14 cellular contexts compared by ENCODE assay signal in the genomic region with DNA sequence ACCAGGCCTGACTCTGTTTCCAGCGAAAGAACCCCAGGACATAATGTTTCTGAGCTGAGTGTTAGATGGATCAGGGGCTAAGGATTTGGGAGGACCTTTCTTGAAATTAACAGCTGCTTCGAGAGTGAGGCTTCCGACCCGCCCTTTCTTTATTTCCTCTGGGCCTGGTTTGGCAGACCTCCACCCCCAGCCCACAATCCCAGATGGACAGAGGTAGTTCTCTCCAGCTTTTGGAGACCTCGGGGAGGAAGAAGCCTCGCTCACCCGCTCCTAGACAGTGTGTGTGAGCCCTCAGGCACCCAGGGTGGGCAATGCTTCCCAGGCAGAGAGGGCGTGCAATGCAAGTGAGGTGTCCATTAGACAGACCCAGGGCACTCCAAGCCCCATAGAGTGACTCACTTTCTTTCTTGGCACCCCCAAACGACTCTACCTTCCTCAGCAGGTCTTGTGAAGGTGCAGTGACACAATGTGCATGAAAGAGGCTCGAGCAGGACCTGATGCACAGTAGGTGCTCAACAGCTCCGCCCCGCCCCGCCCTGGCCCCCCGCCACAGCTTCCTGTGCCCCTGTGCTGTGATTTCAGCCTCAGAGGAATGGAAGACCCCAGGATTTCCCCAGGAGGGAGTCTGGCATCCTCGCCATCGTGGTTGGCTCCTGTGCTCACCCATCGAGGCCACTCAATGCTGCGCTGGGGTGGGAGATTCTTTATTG. TPM values are rescaled to one million over a fixed set of nuclear protein-coding genes. Genes with fewer than 3 reads are reported as not detected.
A peak's percentile ranks its signal among the peaks of the same experiment; 100 is the strongest.
DNase-seq lines count a peak whose midpoint lies in the region; ATAC-seq and TF ChIP-seq lines count a peak whose summit lies in the region.
"Had no signal": no experiment of that assay in that cellular context is flagged by ENCODE, and none has a peak within 500 bp of the region (broad histone marks: within the 10 kb centered on the region; RNA-seq: fewer than 3 reads in every experiment).

No MANE protein-coding gene starts in this region.

- no peaks in the 10 kb centered on the region for H3K79me1 ChIP-seq in mesendoderm (ENCODE audit: low read length)

- TF ChIP-seq CTCF in breast epithelium (IDR thresholded peaks at IDR 0.05) (no peak), MCF 10A (IDR thresholded peaks at IDR 0.05; ENCODE audit: unreplicated experiment) (no peak), vagina (IDR thresholded peaks at IDR 0.05) (no peak)

- no TSS peak for BruUV-seq in MCF 10A (replicated peaks; lab: Mats Ljungman, UMichigan)

- H3K4me3 Mint-ChIP-seq in MCF 10A (ENCODE audit: unreplicated experiment): no peak overlapping the region
- H3K4me3 Mint-ChIP-seq in activated naive CD8-positive, alpha-beta T cell treated with anti-CD3 and anti-CD28 coated beads, Interleukin-2, amount 50 U/mL, for 24 hours: no peak overlapping the region

- H3K56ac ChIP-seq in mesendoderm (ENCODE audit: low read length): peak overlapping the region; percentile 52

- H3K9me3 ChIP-seq in breast epithelium (no peaks in the 10 kb centered on the region), vagina (no peaks in the 10 kb centered on the region)
- H3K9me3 ChIP-seq: SJCRH30 had no signal

- no peak overlapping the region for H2AK5ac ChIP-seq in mesendoderm (ENCODE audit: low read length)

- peaks cover 11 to 53% of the 10 kb centered on the region in 2 donors for H3K4me1 ChIP-seq in breast epithelium
- H3K4me1 ChIP-seq in mesendoderm (ENCODE audit: control insufficient read depth, low read depth, low read length): peaks cover 10% of the 10 kb centered on the region
- peaks cover 23% of the 10 kb centered on the region for H3K4me1 ChIP-seq in vagina

- H3K27ac Mint-ChIP-seq in MCF 10A (ENCODE audit: low read depth, unreplicated experiment): no peak overlapping the region
- peak overlapping the region; percentile 87 for H3K27ac Mint-ChIP-seq in activated naive CD8-positive, alpha-beta T cell treated with anti-CD3 and anti-CD28 coated beads, Interleukin-2, amount 50 U/mL, for 24 hours

- H4K8ac ChIP-seq in mesendoderm (ENCODE audit: low read depth, low read length): no peak overlapping the region

- TF ChIP-seq POLR2A in breast epithelium (IDR thresholded peaks at IDR 0.05): no peak
- TF ChIP-seq POLR2A in vagina (IDR thresholded peaks at IDR 0.05): no peak

- H3K36me3 Mint-ChIP-seq in MCF 10A (ENCODE audit: insufficient read depth, unreplicated experiment): no peaks in the 10 kb centered on the region
- no peaks in the 10 kb centered on the region for H3K36me3 Mint-ChIP-seq in activated naive CD8-positive, alpha-beta T cell treated with anti-CD3 and anti-CD28 coated beads, Interleukin-2, amount 50 U/mL, for 24 hours (ENCODE audit: low read depth)

- H3K4ac ChIP-seq in mesendoderm (ENCODE audit: low read depth, low read length): no peak overlapping the region

- H3K23ac ChIP-seq in mesendoderm (ENCODE audit: low read length): no peak overlapping the region

- CTCF ChIA-PET in MCF 10A (lab: Yijun Ruan, JAX): interaction anchor here (0.6 to 0.7 kb wide), 4 partner anchors 14 to 111 kb away, joined by 3 to 5 read pairs (median 4); no protein-coding TSS in a partner anchor

- WGBS in mesendoderm (ENCODE audit: extremely low coverage, insufficient coverage, low lambda C conversion rate): no CpG with 5 or more reads among the region's 18 CpGs

- no peaks in the 10 kb centered on the region for H3K27me3 Mint-ChIP-seq in MCF 10A (ENCODE audit: insufficient read depth, unreplicated experiment)
- no peaks in the 10 kb centered on the region for H3K27me3 Mint-ChIP-seq in activated naive CD8-positive, alpha-beta T cell treated with anti-CD3 and anti-CD28 coated beads, Interleukin-2, amount 50 U/mL, for 24 hours

- intact Hi-C loops in breast epithelium (cut with DNase I; ENCODE audit: low total_unique reads): no loop called here
- intact Hi-C loops in MCF 10A (cut with micrococcal nuclease): no loop called here
- intact Hi-C loops in vagina (cut with DNase I): no loop called here

- H3K4me1 Mint-ChIP-seq in MCF 10A (ENCODE audit: insufficient read depth, unreplicated experiment): peaks cover 16% of the 10 kb centered on the region
- H3K4me1 Mint-ChIP-seq in activated naive CD8-positive, alpha-beta T cell treated with anti-CD3 and anti-CD28 coated beads, Interleukin-2, amount 50 U/mL, for 24 hours: peaks cover 71% of the 10 kb centered on the region

- H3K27me3 ChIP-seq in breast epithelium (no peaks in the 10 kb centered on the region), mesendoderm (ENCODE audit: insufficient read depth, low read length, poor library complexity) (no peaks in the 10 kb centered on the region), vagina (no peaks in the 10 kb centered on the region)
- H3K27me3 ChIP-seq: SJCRH30 had no signal

- no peak overlapping the region for H4K5ac ChIP-seq in mesendoderm (ENCODE audit: low read length)

- H3K9me3 Mint-ChIP-seq in MCF 10A (ENCODE audit: unreplicated experiment): no peaks in the 10 kb centered on the region
- peaks cover 5% of the 10 kb centered on the region for H3K9me3 Mint-ChIP-seq in activated naive CD8-positive, alpha-beta T cell treated with anti-CD3 and anti-CD28 coated beads, Interleukin-2, amount 50 U/mL, for 24 hours

- no peak overlapping the region for H2BK120ac ChIP-seq in mesendoderm (ENCODE audit: low read depth, low read length)

- H2BK15ac ChIP-seq in mesendoderm (replicated peaks; ENCODE audit: low read depth): no peak overlapping the region

- H3K36me3 ChIP-seq in breast epithelium: no peaks in the 10 kb centered on the region
- no peaks in the 10 kb centered on the region for H3K36me3 ChIP-seq in mesendoderm (ENCODE audit: control insufficient read depth, insufficient read depth, low read length)
- no peaks in the 10 kb centered on the region for H3K36me3 ChIP-seq in vagina
- H3K36me3 ChIP-seq: SJCRH30 had no signal

- DNase-seq in breast epithelium (ENCODE audit: low spot score in 2 of 2): no peak
- no peak for DNase-seq in MCF 10A (ENCODE audit: unreplicated experiment)
- DNase-seq in activated naive CD8-positive, alpha-beta T cell treated with anti-CD3 and anti-CD28 coated beads, Interleukin-2, amount 50 U/mL, for 24 hours: peak; percentile 30
- DNase-seq in mesendoderm: no peak
- no peak for DNase-seq in vagina (ENCODE audit: extremely low spot score in 2 of 2)
- no peak for DNase-seq in ureter (ENCODE audit: low spot score)
- no peak for DNase-seq in NCI-H187 treated with DMSO at 0.1 percent for 48 hours (lab: John Stamatoyannopoulos, UW)
- no peak for DNase-seq in AG08395 (ENCODE audit: low spot score)
- DNase-seq: activated CD4-positive, alpha-beta T cell treated with anti-CD3 and anti-CD28 coated beads, Interleukin-2, amount 50 U/mL, for 1 hour; NCI-H226; retina had no signal

- ATAC-seq in activated naive CD8-positive, alpha-beta T cell treated with anti-CD3 and anti-CD28 coated beads, Interleukin-2, amount 50 U/mL, for 24 hours: no peak
- ATAC-seq: left colon had no signal

- H3K18ac ChIP-seq in mesendoderm (ENCODE audit: low read length): no peak overlapping the region

- no peaks in the 10 kb centered on the region for H3K79me2 ChIP-seq in mesendoderm (ENCODE audit: control insufficient read depth, insufficient read depth, low read length)

- no peak overlapping the region for H3K9ac ChIP-seq in mesendoderm (ENCODE audit: low read length)
- H3K9ac ChIP-seq: KMS-11 had no signal

- POLR2A ChIA-PET in MCF 10A (lab: Yijun Ruan, JAX): interaction anchor here (1.1 to 1.4 kb wide), 2 partner anchors 49 to 51 kb away, joined by 3 to 9 read pairs; partner anchors contain the start of gene TOB1

- no peak overlapping the region for H3K4me2 ChIP-seq in mesendoderm (ENCODE audit: low read length)
- H3K4me2 ChIP-seq: KMS-11 had no signal

- no peak overlapping the region for H2BK5ac ChIP-seq in mesendoderm (ENCODE audit: low read length)

- H3K27ac ChIP-seq in breast epithelium (peak overlapping the region; percentile 95 to 97), mesendoderm (ENCODE audit: low read depth, low read length) (no peak overlapping the region), vagina (peak overlapping the region; percentile 71)
- H3K27ac ChIP-seq: KMS-11, SJCRH30 had no signal

- H3K4me3 ChIP-seq in breast epithelium (no peak overlapping the region), mesendoderm (ENCODE audit: low read length) (no peak overlapping the region), vagina (no peak overlapping the region)
- H3K4me3 ChIP-seq: SJCRH30 had no signal

RNA-seq across cellular contexts. Expression of gene TOB1, which starts 50.7 kb away (rescaled TPM):
- total RNA-seq in breast epithelium (100 to 1,000 TPM in 1 of 3 donors, 10 to 100 TPM in 2; 12.6 to 145 (median 54.1) TPM), MCF 10A (2022) (53.1 and 66.0 TPM in 2 replicates), vagina (74.4 TPM), ureter (195 TPM)
- 9.4 TPM for polyA plus RNA-seq in mesendoderm (2013, experiment 1 of 2)
- 9.3 TPM for polyA plus RNA-seq in mesendoderm (2013, experiment 2 of 2)
